Comparison of ENCODE assay signal across 14 cellular contexts in the genomic region with DNA sequence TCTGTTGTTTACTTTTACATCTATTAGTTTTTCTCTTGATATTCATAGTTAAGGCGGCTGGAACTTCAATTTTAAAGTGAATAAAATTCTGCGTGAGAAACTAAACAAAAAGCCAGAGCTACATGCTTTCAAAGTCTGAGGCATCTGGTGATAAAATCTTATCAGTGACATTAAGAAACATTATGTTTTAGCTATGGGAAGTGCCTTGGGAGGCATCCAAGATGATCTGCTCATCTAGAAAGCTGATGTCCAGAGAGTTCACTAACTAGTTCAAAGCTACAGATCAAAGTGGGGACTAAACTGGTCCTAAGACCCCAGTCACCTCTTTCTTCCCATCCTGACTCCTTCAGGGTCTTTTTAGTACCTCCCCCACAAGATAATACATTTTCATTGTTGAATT. TPM values are rescaled to one million over a fixed set of nuclear protein-coding genes. Genes with fewer than 3 reads are reported as not detected.
DNase-seq lines count a peak whose midpoint lies in the region; ATAC-seq and TF ChIP-seq lines count a peak whose summit lies in the region.
"Had no signal": no experiment of that assay in that cellular context is flagged by ENCODE, and none has a peak within 500 bp of the region (broad histone marks: within the 10 kb centered on the region; RNA-seq: fewer than 3 reads in every experiment).

No MANE protein-coding gene starts in this region.

- peaks cover 3 to 28% of the 10 kb centered on the region in 2 donors for H3K36me3 Mint-ChIP-seq in activated T-cell treated with anti-CD3 and anti-CD28 coated beads, Interleukin-2, amount 50 U/mL, for 72 hours (ENCODE audit: insufficient read depth in 2 of 2)
- peaks cover 25% of the 10 kb centered on the region for H3K36me3 Mint-ChIP-seq in activated CD8-positive, alpha-beta memory T cell treated with anti-CD3 and anti-CD28 coated beads, Interleukin-2, amount 10 ng/mL, durations not matched to agents 7 days and 5 days

- H3K36me3 ChIP-seq in hepatocyte (replicated peaks; ENCODE audit: insufficient read depth, low read depth) (no peaks in the 10 kb centered on the region), transverse colon (no peaks in the 10 kb centered on the region)

- WGBS in hepatocyte (ENCODE audit: low lambda C conversion rate, missing lambda C conversion rate), result 59% methylated on average over 2 of the region's 2 CpGs
- 52 to 69% methylated on average over 2 of the region's 2 CpGs for WGBS in transverse colon (ENCODE audit: low coverage in 1 of 2), 2 donors

- H3K4me2 ChIP-seq in hepatocyte, result peak overlapping the region; percentile 43

- no peaks in the 10 kb centered on the region for H3K9me2 ChIP-seq in hepatocyte (replicated peaks; ENCODE audit: insufficient read depth)

- no peak overlapping the region for H3K4me3 Mint-ChIP-seq in activated T-cell treated with anti-CD3 and anti-CD28 coated beads, Interleukin-2, amount 50 U/mL, for 72 hours
- no peak overlapping the region for H3K4me3 Mint-ChIP-seq in activated CD8-positive, alpha-beta memory T cell treated with anti-CD3 and anti-CD28 coated beads, Interleukin-2, amount 10 ng/mL, durations not matched to agents 7 days and 5 days
- H3K4me3 Mint-ChIP-seq: activated naive CD8-positive, alpha-beta T cell; stimulated activated memory B cell treated with anti-CD40 and anti-IgM and Interleukin-4, amounts not matched to agents 10 μg/mL and 1 μg/mL and 100 μg/mL, for 72 hours had no signal

- H2AFZ ChIP-seq in hepatocyte, result no peak overlapping the region

- H3K27ac ChIP-seq in hepatocyte, result peak overlapping the region; percentile 67
- H3K27ac ChIP-seq in transverse colon, result peak overlapping the region; percentile 22 to 65 (median 49)

- no peak for TF ChIP-seq POLR2A in transverse colon (IDR thresholded peaks at IDR 0.05)

- H3K79me2 ChIP-seq in hepatocyte, result no peaks in the 10 kb centered on the region

- no peaks in the 10 kb centered on the region for H4K20me1 ChIP-seq in hepatocyte (ENCODE audit: insufficient read depth, poor library complexity, severe bottlenecking)

- no peak for TF ChIP-seq CTCF in hepatocyte (IDR thresholded peaks at IDR 0.05; ENCODE audit: poor library complexity)
- TF ChIP-seq CTCF in transverse colon (IDR thresholded peaks at IDR 0.05), result no peak

- no peaks in the 10 kb centered on the region for H3K4me1 Mint-ChIP-seq in activated T-cell treated with anti-CD3 and anti-CD28 coated beads, Interleukin-2, amount 50 U/mL, for 72 hours (ENCODE audit: low read depth)
- H3K4me1 Mint-ChIP-seq in activated CD8-positive, alpha-beta memory T cell treated with anti-CD3 and anti-CD28 coated beads, Interleukin-2, amount 10 ng/mL, durations not matched to agents 7 days and 5 days, result peaks cover 3% of the 10 kb centered on the region

- in situ Hi-C loops in transverse colon (cut with MboI; ENCODE audit: low pct_ligation_motif_present in 1 of 4, low pct_unique_long_range_greater_than_20kb in 1 of 4, low sequenced_read_pairs in 3 of 4), result no loop called here

- H3K4me1 ChIP-seq in hepatocyte (ENCODE audit: insufficient read depth) (peaks cover 36% of the 10 kb centered on the region), transverse colon (peaks cover 5 to 21% (median 10%) of the 10 kb centered on the region in 4 donors)

- H3K27me3 Mint-ChIP-seq in activated T-cell treated with anti-CD3 and anti-CD28 coated beads, Interleukin-2, amount 50 U/mL, for 72 hours (ENCODE audit: low read depth), result no peaks in the 10 kb centered on the region
- no peaks in the 10 kb centered on the region for H3K27me3 Mint-ChIP-seq in activated CD8-positive, alpha-beta memory T cell treated with anti-CD3 and anti-CD28 coated beads, Interleukin-2, amount 10 ng/mL, durations not matched to agents 7 days and 5 days
- H3K27me3 Mint-ChIP-seq: activated naive CD8-positive, alpha-beta T cell; stimulated activated memory B cell treated with anti-CD40 and anti-IgM and Interleukin-4, amounts not matched to agents 10 μg/mL and 1 μg/mL and 100 μg/mL, for 72 hours had no signal

- ATAC-seq in activated T-cell treated with anti-CD3 and anti-CD28 coated beads, Interleukin-2, amount 50 U/mL, for 72 hours (replicated peaks in 1 of 2), result no peak
- ATAC-seq in activated CD8-positive, alpha-beta memory T cell treated with anti-CD3 and anti-CD28 coated beads, Interleukin-2, amount 10 ng/mL, durations not matched to agents 7 days and 5 days, result no peak
- ATAC-seq: stimulated activated memory B cell treated with anti-CD40 and anti-IgM and Interleukin-4, amounts not matched to agents 10 μg/mL and 1 μg/mL and 100 μg/mL, for 72 hours had no signal

- H3K9me3 Mint-ChIP-seq in activated T-cell treated with anti-CD3 and anti-CD28 coated beads, Interleukin-2, amount 50 U/mL, for 72 hours, result no peaks in the 10 kb centered on the region
- H3K9me3 Mint-ChIP-seq in activated CD8-positive, alpha-beta memory T cell treated with anti-CD3 and anti-CD28 coated beads, Interleukin-2, amount 10 ng/mL, durations not matched to agents 7 days and 5 days (ENCODE audit: low read depth), result no peaks in the 10 kb centered on the region
- H3K9me3 Mint-ChIP-seq: stimulated activated memory B cell treated with anti-CD40 and anti-IgM and Interleukin-4, amounts not matched to agents 10 μg/mL and 1 μg/mL and 100 μg/mL, for 72 hours had no signal

- CTCF ChIA-PET in activated CD8-positive, alpha-beta memory T cell treated with anti-CD3 and anti-CD28 coated beads, Interleukin-2, amount 10 ng/mL, durations not matched to agents 7 days and 5 days (lab: Charles Lee), result interaction anchor here (2.8 kb wide), 1 partner anchor 25 kb away, joined by 9 read pairs; no protein-coding TSS in a partner anchor

- no peaks in the 10 kb centered on the region for H3K9me3 ChIP-seq in hepatocyte (ENCODE audit: low read depth)
- no peaks in the 10 kb centered on the region for H3K9me3 ChIP-seq in transverse colon

- H3K27me3 ChIP-seq in hepatocyte (no peaks in the 10 kb centered on the region), transverse colon (no peaks in the 10 kb centered on the region)

- intact Hi-C loops in transverse colon (cut with DNase I; ENCODE audit: low total_unique reads), result no loop called here

- TF ChIP-seq EP300 in transverse colon (IDR thresholded peaks at IDR 0.05; ENCODE audit: low read depth), result no peak

- no peak for DNase-seq in activated T-cell treated with anti-CD3 and anti-CD28 coated beads, Interleukin-2, amount 50 U/mL, for 72 hours
- no peak for DNase-seq in activated T-cell treated with anti-CD3 and anti-CD28 coated beads, Interleukin-2, amount 50 U/mL, for 48 hours
- DNase-seq in amniotic epithelial cell (ENCODE audit: low read depth) (peak; percentile 93), hepatocyte (ENCODE audit: low spot score) (no peak), transverse colon (no peak), DMS79 (lab: John Stamatoyannopoulos, UW) (no peak)
- no peak for DNase-seq in activated CD8-positive, alpha-beta memory T cell treated with anti-CD3 and anti-CD28 coated beads, Interleukin-2, amount 10 ng/mL, durations not matched to agents 7 days and 5 days
- DNase-seq in activated naive CD4-positive, alpha-beta T cell treated with anti-CD3 and anti-CD28 coated beads, Interleukin-2, amount 50 U/mL, for 16 hours, result no peak
- DNase-seq: activated CD8-positive, alpha-beta memory T cell treated with anti-CD3 and anti-CD28 coated beads for 24 hours; effector CD8-positive, alpha-beta T cell; NCI-H748 treated with DMSO at 0.1 percent for 48 hours; T-helper 1 cell had no signal

- H3K4me3 ChIP-seq in hepatocyte (no peak overlapping the region), transverse colon (no peak overlapping the region)

- H3K27ac Mint-ChIP-seq in activated T-cell treated with anti-CD3 and anti-CD28 coated beads, Interleukin-2, amount 50 U/mL, for 72 hours, result peak overlapping the region; percentile 15
- H3K27ac Mint-ChIP-seq in activated CD8-positive, alpha-beta memory T cell treated with anti-CD3 and anti-CD28 coated beads, Interleukin-2, amount 10 ng/mL, durations not matched to agents 7 days and 5 days, result no peak overlapping the region
- H3K27ac Mint-ChIP-seq: activated naive CD8-positive, alpha-beta T cell; stimulated activated memory B cell treated with anti-CD40 and anti-IgM and Interleukin-4, amounts not matched to agents 10 μg/mL and 1 μg/mL and 100 μg/mL, for 72 hours had no signal

RNA-seq across cellular contexts. Expression of a gene that starts 37.2 kb away (rescaled TPM):
- 10 to 100 TPM; 80.5 to 83.7 TPM for total RNA-seq in activated T-cell treated with anti-CD3 and anti-CD28 coated beads, Interleukin-2, amount 50 U/mL, for 72 hours
- total RNA-seq in hepatocyte (58.0 and 63.5 TPM in 2 replicates), transverse colon (10 to 100 TPM; 14.3 to 34.7 (median 27.9) TPM)
- polyA plus RNA-seq in hepatocyte, result 32.2 and 35.6 TPM in 2 replicates
- total RNA-seq in activated CD8-positive, alpha-beta memory T cell treated with anti-CD3 and anti-CD28 coated beads, Interleukin-2, amount 10 ng/mL, durations not matched to agents 7 days and 5 days, result 10 to 100 TPM; 45.5 to 52.6 TPM

RNA-seq across cellular contexts. Expression of a gene that starts 37.3 kb away (rescaled TPM):
- 10 to 100 TPM; 13.8 to 19.9 TPM for total RNA-seq in activated T-cell treated with anti-CD3 and anti-CD28 coated beads, Interleukin-2, amount 50 U/mL, for 72 hours
- total RNA-seq in hepatocyte (10.5 and 12.0 TPM in 2 replicates), transverse colon (1 to 10 TPM; 1.5 to 9.5 (median 2.9) TPM)
- 5.8 and 6.7 TPM in 2 replicates for polyA plus RNA-seq in hepatocyte
- total RNA-seq in activated CD8-positive, alpha-beta memory T cell treated with anti-CD3 and anti-CD28 coated beads, Interleukin-2, amount 10 ng/mL, durations not matched to agents 7 days and 5 days, result 10 to 100 TPM; 10.2 to 10.6 TPM
